9 cellular contexts compared by ENCODE assay signal in the genomic region with DNA sequence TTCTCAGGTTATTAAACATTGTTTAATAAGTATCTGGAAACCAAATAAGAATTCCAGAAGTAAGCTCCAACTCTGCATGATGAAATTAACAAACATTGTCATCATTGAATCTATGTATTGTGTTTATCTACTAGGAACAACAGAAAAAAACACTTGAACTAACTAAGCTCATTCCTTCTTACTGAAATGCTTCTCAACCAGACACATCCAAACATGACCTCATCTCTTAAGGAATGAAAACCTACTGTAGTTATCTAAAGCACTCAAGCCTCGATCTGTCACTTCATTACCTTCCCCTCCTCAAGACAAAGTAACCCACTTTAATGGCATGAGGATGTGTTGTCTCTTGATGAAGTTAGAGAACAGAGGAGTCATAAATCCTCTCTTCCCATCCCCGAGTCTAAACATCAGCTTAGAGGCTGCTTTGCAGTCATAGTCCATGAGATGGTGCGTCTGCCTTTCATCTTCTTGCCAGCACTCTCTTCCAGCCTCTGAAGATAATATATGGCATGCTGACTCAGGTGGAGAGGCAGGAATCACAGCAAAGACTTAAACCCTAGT.
DNase-seq lines count a peak whose midpoint lies in the region; ATAC-seq, FAIRE-seq and TF ChIP-seq lines count a peak whose summit lies in the region.
"Had no signal": no experiment of that assay in that cellular context is flagged by ENCODE, and none has a peak within 500 bp of the region (broad histone marks: within the 10 kb centered on the region; RNA-seq: fewer than 3 reads in every experiment).

No MANE protein-coding gene starts in this region.

- DNase-seq in A549 (ENCODE audit: low read depth in 1 of 2, low spot score in 1 of 2): peak; percentile 35 to 83
- no peak for DNase-seq in HEK293T (ENCODE audit: extremely low spot score)
- DNase-seq in breast epithelium (ENCODE audit: low spot score in 2 of 2): no peak
- DNase-seq in memory B cell (ENCODE audit: low spot score in 2 of 2): no peak
- DNase-seq in right cardiac atrium: no peak
- DNase-seq in activated naive CD4-positive, alpha-beta T cell treated with anti-CD3 and anti-CD28 coated beads, Interleukin-2, amount 50 U/mL, for 16 hours: no peak
- DNase-seq: activated effector memory CD4-positive, alpha-beta T cell treated with Interleukin-2 at 50 U/mL for 16 hours had no signal

- TF ChIP-seq POLR2A in A549 (IDR thresholded peaks at IDR 0.05; ENCODE audit: low read length) (no peak), breast epithelium (IDR thresholded peaks at IDR 0.05) (no peak)

- H3K36me3 Mint-ChIP-seq in memory B cell: peaks cover 8% of the 10 kb centered on the region

- H3K27ac ChIP-seq in A549: peak overlapping the region; percentile 93 to 94
- peak overlapping the region; percentile 73 to 82 for H3K27ac ChIP-seq in breast epithelium
- no peak overlapping the region for H3K27ac ChIP-seq in right cardiac atrium (ENCODE audit: low read length)

- H3K36me3 ChIP-seq in breast epithelium: no peaks in the 10 kb centered on the region

- intact Hi-C loops in breast epithelium (cut with DNase I; ENCODE audit: low total_unique reads) (no loop called here), right cardiac atrium (cut with DNase I) (no loop called here)

- peaks cover 20% of the 10 kb centered on the region for H3K4me1 Mint-ChIP-seq in memory B cell

- H3K4me3 Mint-ChIP-seq in memory B cell: no peak overlapping the region

- H3K9me3 ChIP-seq in A549 (no peaks in the 10 kb centered on the region), breast epithelium (no peaks in the 10 kb centered on the region), right cardiac atrium (ENCODE audit: control insufficient read depth, low read length) (no peaks in the 10 kb centered on the region)

- H3K27me3 ChIP-seq in breast epithelium (no peaks in the 10 kb centered on the region), right cardiac atrium (ENCODE audit: control insufficient read depth, insufficient read depth) (no peaks in the 10 kb centered on the region)

- no peak for TF ChIP-seq CTCF in A549 (IDR thresholded peaks at IDR 0.05)
- no peak for TF ChIP-seq CTCF in breast epithelium (IDR thresholded peaks at IDR 0.05)

- CTCF ChIA-PET in A549 (lab: Yijun Ruan, JAX): interaction anchor here (0.6 to 4.4 kb wide), 14 partner anchors 10 to 137 kb away, joined by 3 to 23 read pairs (median 5); no protein-coding TSS in a partner anchor
- CTCF ChIA-PET in HEK293T (lab: Yijun Ruan, JAX): no interaction called here

- no peaks in the 10 kb centered on the region for H3K9me3 Mint-ChIP-seq in memory B cell

- H3K4me2 ChIP-seq in A549: peak overlapping the region; percentile 85

- ATAC-seq in A549 (peak; percentile 76 to 78), memory B cell (ENCODE audit: low read depth) (no peak), HG02610 (IDR thresholded peaks at IDR 0.05; ENCODE audit: unreplicated experiment) (no peak), right cardiac atrium (no peak), HG03159 (IDR thresholded peaks at IDR 0.05; ENCODE audit: unreplicated experiment) (no peak)

- no peaks in the 10 kb centered on the region for H3K27me3 Mint-ChIP-seq in memory B cell

- WGBS in A549 (ENCODE audit: missing lambda C conversion rate): 0% methylated on average over 3 of the region's 3 CpGs
- 63% methylated on average over 3 of the region's 3 CpGs for WGBS in right cardiac atrium

- peak; percentile 8 to 24; a peak in 1 of 5 replicates for TF ChIP-seq RAD21 in A549 (conservative IDR thresholded peaks at IDR 0.05 in 1 of 2, IDR thresholded peaks at IDR 0.05 in 1 of 2)

- H3K4me3 ChIP-seq in A549 (no peak overlapping the region; the same call in 2 of the 3 replicates), breast epithelium (no peak overlapping the region), right cardiac atrium (ENCODE audit: low read length) (no peak overlapping the region)

- peak; percentile 41 to 69; a peak in 3 of 5 replicates for TF ChIP-seq EP300 in A549 (IDR thresholded peaks at IDR 0.05)

- peak overlapping the region; percentile 47 for H3K27ac Mint-ChIP-seq in memory B cell

- POLR2A ChIA-PET in A549 (lab: Yijun Ruan, JAX) (interaction anchor here (0.5 to 1.6 kb wide), 5 partner anchors 66 to 94 kb away, joined by 3 to 5 read pairs (median 4); partner anchors contain the start of gene CEMIP2), HEK293T (lab: Yijun Ruan, JAX) (no interaction called here)

- peak; percentile 96 for FAIRE-seq in A549 (lab: Jason Lieb, UNC)

- H3K4me1 ChIP-seq in A549: peaks cover 100% of the 10 kb centered on the region
- peaks cover 0 to 11% of the 10 kb centered on the region in 2 donors for H3K4me1 ChIP-seq in breast epithelium
- H3K4me1 ChIP-seq in right cardiac atrium (ENCODE audit: control insufficient read depth, insufficient read depth, low read length): peaks cover 10% of the 10 kb centered on the region

TF ChIP-seq in A549, 52 proteins besides CTCF, POLR2A, EP300 and RAD21 (continues in another document):
- TF ChIP-seq MAFK (IDR thresholded peaks at IDR 0.05; ENCODE audit: partially characterized antibody) (peak; percentile 81), JUNB (IDR thresholded peaks at IDR 0.05) (peak; percentile 78), SREBF2 (IDR thresholded peaks at IDR 0.05) (no peak), SMC3 (IDR thresholded peaks at IDR 0.05) (no peak), MAZ (IDR thresholded peaks at IDR 0.05; ENCODE audit: borderline replicate concordance, low read depth, low read length) (no peak), ZNF302 (CRISPR knock-in tag; IDR thresholded peaks at IDR 0.05) (no peak), TFCP2L1 (CRISPR knock-in tag; IDR thresholded peaks at IDR 0.05) (no peak), PHF8 (IDR thresholded peaks at IDR 0.05; ENCODE audit: borderline replicate concordance, low read depth) (no peak), JUN (IDR thresholded peaks at IDR 0.05) (peak; percentile 62 to 69; a peak in 2 of 5 replicates)
- TF ChIP-seq, protein P1, sequence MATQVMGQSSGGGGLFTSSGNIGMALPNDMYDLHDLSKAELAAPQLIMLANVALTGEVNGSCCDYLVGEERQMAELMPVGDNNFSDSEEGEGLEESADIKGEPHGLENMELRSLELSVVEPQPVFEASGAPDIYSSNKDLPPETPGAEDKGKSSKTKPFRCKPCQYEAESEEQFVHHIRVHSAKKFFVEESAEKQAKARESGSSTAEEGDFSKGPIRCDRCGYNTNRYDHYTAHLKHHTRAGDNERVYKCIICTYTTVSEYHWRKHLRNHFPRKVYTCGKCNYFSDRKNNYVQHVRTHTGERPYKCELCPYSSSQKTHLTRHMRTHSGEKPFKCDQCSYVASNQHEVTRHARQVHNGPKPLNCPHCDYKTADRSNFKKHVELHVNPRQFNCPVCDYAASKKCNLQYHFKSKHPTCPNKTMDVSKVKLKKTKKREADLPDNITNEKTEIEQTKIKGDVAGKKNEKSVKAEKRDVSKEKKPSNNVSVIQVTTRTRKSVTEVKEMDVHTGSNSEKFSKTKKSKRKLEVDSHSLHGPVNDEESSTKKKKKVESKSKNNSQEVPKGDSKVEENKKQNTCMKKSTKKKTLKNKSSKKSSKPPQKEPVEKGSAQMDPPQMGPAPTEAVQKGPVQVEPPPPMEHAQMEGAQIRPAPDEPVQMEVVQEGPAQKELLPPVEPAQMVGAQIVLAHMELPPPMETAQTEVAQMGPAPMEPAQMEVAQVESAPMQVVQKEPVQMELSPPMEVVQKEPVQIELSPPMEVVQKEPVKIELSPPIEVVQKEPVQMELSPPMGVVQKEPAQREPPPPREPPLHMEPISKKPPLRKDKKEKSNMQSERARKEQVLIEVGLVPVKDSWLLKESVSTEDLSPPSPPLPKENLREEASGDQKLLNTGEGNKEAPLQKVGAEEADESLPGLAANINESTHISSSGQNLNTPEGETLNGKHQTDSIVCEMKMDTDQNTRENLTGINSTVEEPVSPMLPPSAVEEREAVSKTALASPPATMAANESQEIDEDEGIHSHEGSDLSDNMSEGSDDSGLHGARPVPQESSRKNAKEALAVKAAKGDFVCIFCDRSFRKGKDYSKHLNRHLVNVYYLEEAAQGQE (IDR thresholded peaks at IDR 0.05): no peak

TF ChIP-seq in HEK293T, 16 proteins besides CTCF, POLR2A, EP300 and RAD21:
- TF ChIP-seq PKNOX1 (IDR thresholded peaks at IDR 0.05) (peak; percentile 33; the same call in 1 of the 2 replicates), NFRKB (IDR thresholded peaks at IDR 0.05) (no peak)

Comparison
In these comparisons a context has a peak if more than half of its experiments do, and no peak if none do; other contexts are left out.
1. ATAC-seq: peak in A549 (2 of 2); none in memory B cell (single experiment), HG02610 (single experiment), right cardiac atrium (0 of 2) and HG03159 (single experiment).
2. DNase-seq: peak in A549 (2 of 2); none in HEK293T (single experiment), breast epithelium (0 of 2), memory B cell (0 of 2), right cardiac atrium (0 of 3) and activated naive CD4-positive, alpha-beta T cell treated with anti-CD3 and anti-CD28 coated beads, Interleukin-2, amount 50 U/mL, for 16 hours (single experiment).